ENCODE assay signal across 24 cellular contexts in the genomic region with DNA sequence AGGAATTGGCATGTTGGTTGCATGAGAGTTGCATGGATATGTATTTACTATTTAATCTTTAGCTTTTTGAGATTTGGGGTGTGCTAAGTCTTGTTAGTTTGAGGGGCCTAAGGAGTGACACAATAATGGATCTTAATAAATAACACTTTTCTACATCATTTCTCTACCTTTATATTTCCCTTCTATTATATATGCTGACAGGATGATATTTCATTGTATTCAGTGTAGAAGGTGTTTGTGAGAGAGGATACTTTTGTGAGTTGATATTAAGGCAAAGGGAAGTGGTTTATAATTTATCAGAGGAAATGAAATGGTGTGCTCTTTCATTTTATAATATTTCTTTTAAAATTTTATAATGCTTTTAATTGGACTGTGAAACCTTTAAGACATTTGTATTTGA. TPM values are rescaled to one million over a fixed set of nuclear protein-coding genes. Genes with fewer than 3 reads are reported as not detected.
DNase-seq lines count a peak whose midpoint lies in the region; ATAC-seq lines count a peak whose summit lies in the region.
"Had no signal": no experiment of that assay in that cellular context is flagged by ENCODE, and none has a peak within 500 bp of the region (broad histone marks: within the 10 kb centered on the region; RNA-seq: fewer than 3 reads in every experiment).

No MANE protein-coding gene starts in this region.

- H3K9me3 Mint-ChIP-seq in activated T-cell treated with anti-CD3 and anti-CD28 coated beads, Interleukin-2, amount 50 U/mL, for 24 hours: no peaks in the 10 kb centered on the region
- H3K9me3 Mint-ChIP-seq in CD4-positive, alpha-beta memory T cell: peaks cover 0 to 2% (median 0%) of the 10 kb centered on the region in 8 donors
- no peaks in the 10 kb centered on the region for H3K9me3 Mint-ChIP-seq in natural killer cell treated with Interleukin-12 subunit alpha and Interleukin-12 subunit beta and Interleukin-15 and Interleukin-18, amount 100 ng/mL, for 72 hours

- peak overlapping the region; percentile 87 for H3K27ac Mint-ChIP-seq in activated T-cell treated with anti-CD3 and anti-CD28 coated beads, Interleukin-2, amount 50 U/mL, for 24 hours
- peak overlapping the region; percentile 16 to 88 (median 64) for H3K27ac Mint-ChIP-seq in CD4-positive, alpha-beta memory T cell
- H3K27ac Mint-ChIP-seq in natural killer cell treated with Interleukin-12 subunit alpha and Interleukin-12 subunit beta and Interleukin-15 and Interleukin-18, amount 100 ng/mL, for 72 hours: peak overlapping the region; percentile 82 to 89

- no peaks in the 10 kb centered on the region for H3K27me3 ChIP-seq in CD4-positive, alpha-beta memory T cell (ENCODE audit: insufficient read depth, low read length)
- H3K27me3 ChIP-seq in adipocyte (replicated peaks; ENCODE audit: control insufficient read depth, insufficient read depth, low read length): no peaks in the 10 kb centered on the region
- H3K27me3 ChIP-seq: BLaER1, stomach, upper lobe of left lung had no signal

- H3K9me3 ChIP-seq in CD4-positive, alpha-beta memory T cell (ENCODE audit: control insufficient read depth in 1 of 2, low read length in 2 of 2): no peaks in the 10 kb centered on the region
- no peaks in the 10 kb centered on the region for H3K9me3 ChIP-seq in adipocyte (ENCODE audit: control insufficient read depth, low read length)
- H3K9me3 ChIP-seq: BLaER1, stomach, upper lobe of left lung had no signal

- H3K36me3 Mint-ChIP-seq in activated T-cell treated with anti-CD3 and anti-CD28 coated beads, Interleukin-2, amount 50 U/mL, for 24 hours (ENCODE audit: low read depth): peaks cover 19% of the 10 kb centered on the region
- peaks cover 17 to 24% of the 10 kb centered on the region in 2 donors for H3K36me3 Mint-ChIP-seq in CD4-positive, alpha-beta memory T cell
- peaks cover 13% of the 10 kb centered on the region for H3K36me3 Mint-ChIP-seq in natural killer cell treated with Interleukin-12 subunit alpha and Interleukin-12 subunit beta and Interleukin-15 and Interleukin-18, amount 100 ng/mL, for 72 hours

- H3K4me1 ChIP-seq in CD4-positive, alpha-beta memory T cell (ENCODE audit: insufficient read depth, low read length): peaks cover 97% of the 10 kb centered on the region
- H3K4me1 ChIP-seq in adipocyte (ENCODE audit: control insufficient read depth, insufficient read depth, low read length): peaks cover 99% of the 10 kb centered on the region

- ATAC-seq in natural killer cell treated with Interleukin-12 subunit alpha and Interleukin-12 subunit beta and Interleukin-15 and Interleukin-18, amount 100 ng/mL, for 72 hours: no peak

- peaks cover 10% of the 10 kb centered on the region for H3K36me3 ChIP-seq in CD4-positive, alpha-beta memory T cell (ENCODE audit: insufficient read depth, low read length)
- H3K36me3 ChIP-seq in adipocyte (ENCODE audit: control insufficient read depth, insufficient read depth, low read length, severe bottlenecking): peaks cover 25% of the 10 kb centered on the region

- no peak for DNase-seq in activated T-cell treated with anti-CD3 and anti-CD28 coated beads, Interleukin-2, amount 50 U/mL, for 24 hours
- DNase-seq in activated T-cell treated with anti-CD3 and anti-CD28 coated beads, Interleukin-2, amount 50 U/mL, for 1 hour: no peak
- DNase-seq in CD4-positive, alpha-beta memory T cell: no peak
- no peak for DNase-seq in adipocyte (ENCODE audit: low read depth)
- no peak for DNase-seq in natural killer cell treated with Interleukin-12 subunit alpha and Interleukin-12 subunit beta and Interleukin-15 and Interleukin-18, amount 100 ng/mL, for 72 hours (ENCODE audit: low spot score)
- no peak for DNase-seq in SHP77 treated with DMSO at 0.1 percent for 48 hours (lab: John Stamatoyannopoulos, UW)
- DNase-seq in stimulated activated naive CD4-positive, alpha-beta T cell (lab: John Stamatoyannopoulos, UW): no peak
- DNase-seq in kidney glomerular epithelial cell (lab: John Stamatoyannopoulos, UW): no peak
- DNase-seq: ACHN; activated CD4-positive, alpha-beta T cell treated with anti-CD3 and anti-CD28 coated beads for 36 hours; caudate nucleus; GM23248; hypothalamus; NCI-H1105; NCI-H2029; NCI-H345; nucleus accumbens; Right ventricle myocardium superior; stimulated activated CD4-positive, alpha-beta T cell treated with anti-CD3 and anti-CD28 coated beads, Interleukin-4, amount 100 ng/mL, for 24 hours; stomach; SW 1271; upper lobe of left lung had no signal

- no peaks in the 10 kb centered on the region for H3K27me3 Mint-ChIP-seq in activated T-cell treated with anti-CD3 and anti-CD28 coated beads, Interleukin-2, amount 50 U/mL, for 24 hours
- no peaks in the 10 kb centered on the region for H3K27me3 Mint-ChIP-seq in CD4-positive, alpha-beta memory T cell
- no peaks in the 10 kb centered on the region for H3K27me3 Mint-ChIP-seq in natural killer cell treated with Interleukin-12 subunit alpha and Interleukin-12 subunit beta and Interleukin-15 and Interleukin-18, amount 100 ng/mL, for 72 hours
- H3K27me3 Mint-ChIP-seq: activated CD4-positive, alpha-beta T cell treated with anti-CD3 and anti-CD28 coated beads for 36 hours had no signal

- H3K27ac ChIP-seq in CD4-positive, alpha-beta memory T cell (ENCODE audit: low read depth, low read length): no peak overlapping the region
- H3K27ac ChIP-seq: BLaER1, GM23248 had no signal

- POLR2A ChIA-PET in CD4-positive, alpha-beta memory T cell (lab: Charles Lee; ENCODE audit: partially characterized antibody): interaction anchor here (1.3 to 12.9 kb wide), 5 partner anchors 10 to 1025 kb away, joined by 3 to 179 read pairs (median 22); partner anchors contain the start of gene PIK3R1

- intact Hi-C loops in CD4-positive, alpha-beta memory T cell (cut with micrococcal nuclease): loop anchor here (5.0 kb wide), 1 partner anchor 33 kb away; no protein-coding TSS in a partner anchor

- no peak overlapping the region for H3K4me3 ChIP-seq in CD4-positive, alpha-beta memory T cell (ENCODE audit: low read length in 2 of 2)
- no peak overlapping the region for H3K4me3 ChIP-seq in adipocyte (ENCODE audit: low read length)
- H3K4me3 ChIP-seq: BLaER1, GM23248, lung, stomach, upper lobe of left lung had no signal

- CTCF ChIA-PET in CD4-positive, alpha-beta memory T cell (lab: Charles Lee; ENCODE audit: partially characterized antibody): interaction anchor here (1.1 to 9.6 kb wide), 10 partner anchors 10 to 1063 kb away, joined by 3 to 124 read pairs (median 23); partner anchors contain the start of gene PIK3R1

- H3K4me3 Mint-ChIP-seq in activated T-cell treated with anti-CD3 and anti-CD28 coated beads, Interleukin-2, amount 50 U/mL, for 24 hours: no peak overlapping the region
- peak overlapping the region; percentile 9 to 87 (median 56) for H3K4me3 Mint-ChIP-seq in CD4-positive, alpha-beta memory T cell
- peak overlapping the region; percentile 50 for H3K4me3 Mint-ChIP-seq in natural killer cell treated with Interleukin-12 subunit alpha and Interleukin-12 subunit beta and Interleukin-15 and Interleukin-18, amount 100 ng/mL, for 72 hours
- H3K4me3 Mint-ChIP-seq: activated CD4-positive, alpha-beta T cell treated with anti-CD3 and anti-CD28 coated beads for 36 hours had no signal

- H3K4me1 Mint-ChIP-seq in activated T-cell treated with anti-CD3 and anti-CD28 coated beads, Interleukin-2, amount 50 U/mL, for 24 hours (ENCODE audit: low read depth): peaks cover 92% of the 10 kb centered on the region
- peaks cover 73 to 96% (median 83%) of the 10 kb centered on the region in 4 donors for H3K4me1 Mint-ChIP-seq in CD4-positive, alpha-beta memory T cell
- H3K4me1 Mint-ChIP-seq in natural killer cell treated with Interleukin-12 subunit alpha and Interleukin-12 subunit beta and Interleukin-15 and Interleukin-18, amount 100 ng/mL, for 72 hours (ENCODE audit: low read depth in 2 of 2): peaks cover 70 to 89% of the 10 kb centered on the region in 2 donors

- H3K9ac ChIP-seq in adipocyte (ENCODE audit: low read length): peak overlapping the region; percentile 46
- H3K9ac ChIP-seq: BLaER1, GM23248 had no signal

RNA-seq across cellular contexts. Expression of gene PIK3R1, which starts 55.0 kb away (rescaled TPM):
- 100 to 1,000 TPM; 151 to 152 TPM for total RNA-seq in CD4-positive, alpha-beta memory T cell
- 10 to 100 TPM; 92.6 to 98.3 TPM for polyA plus RNA-seq in CD4-positive, alpha-beta memory T cell
- total RNA-seq in natural killer cell treated with Interleukin-12 subunit alpha and Interleukin-12 subunit beta and Interleukin-15 and Interleukin-18, amount 100 ng/mL, for 72 hours: 100 to 1,000 TPM; 141 to 195 TPM
